8 cellular contexts compared by ENCODE assay signal in genomic region chr14:32938719-32939253, GRCh38. TPM values are rescaled to one million over a fixed set of nuclear protein-coding genes. Genes with fewer than 3 reads are reported as not detected.
A peak's percentile ranks its signal among the peaks of the same experiment; 100 is the strongest.
DNase-seq lines count a peak whose midpoint lies in the region; ATAC-seq and TF ChIP-seq lines count a peak whose summit lies in the region.

NPAS3 (plus strand) TSS chr14:32938879.

- H3K9me3 ChIP-seq in heart right ventricle, result no peaks in the 10 kb centered on the region
- no peaks in the 10 kb centered on the region for H3K9me3 ChIP-seq in MM.1S (replicated peaks; ENCODE audit: insufficient read depth, low read length)

- no peaks in the 10 kb centered on the region for H3K79me2 ChIP-seq in MM.1S (ENCODE audit: low read length)

- H3K4me3 Mint-ChIP-seq in activated CD8-positive, alpha-beta T cell treated with anti-CD3 and anti-CD28 coated beads for 36 hours, result peak within 1 kb of the TSS; percentile 64

- no peak within 1 kb of the TSS for H3K27ac Mint-ChIP-seq in activated CD8-positive, alpha-beta T cell treated with anti-CD3 and anti-CD28 coated beads for 36 hours

- no peak within 1 kb of the TSS for H3K4me2 ChIP-seq in MM.1S (ENCODE audit: low read depth, low read length)

- H3K27me3 Mint-ChIP-seq in activated CD8-positive, alpha-beta T cell treated with anti-CD3 and anti-CD28 coated beads for 36 hours, result peaks cover 51% of the 10 kb centered on the region

- H3K9ac ChIP-seq in rectal smooth muscle tissue (ENCODE audit: low read length) (peak within 1 kb of the TSS; percentile 21), MM.1S (ENCODE audit: low read length) (no peak within 1 kb of the TSS)

- no peaks in the 10 kb centered on the region for H3K9me2 ChIP-seq in MM.1S (replicated peaks; ENCODE audit: insufficient read depth, low read length)

- H3K27me3 ChIP-seq in BJ (ENCODE audit: control insufficient read depth, insufficient read depth, low read length), result peaks cover 29% of the 10 kb centered on the region
- peaks cover 0 to 73% (median 36%) of the 10 kb centered on the region in 7 donors for H3K27me3 ChIP-seq in heart right ventricle
- no peaks in the 10 kb centered on the region for H3K27me3 ChIP-seq in rectal smooth muscle tissue (ENCODE audit: control insufficient read depth, insufficient read depth, low read length)
- H3K27me3 ChIP-seq in MM.1S (replicated peaks; ENCODE audit: insufficient read depth, low read length), result no peaks in the 10 kb centered on the region

- CTCF ChIA-PET in BJ (lab: Yijun Ruan, JAX), result interaction anchor here (0.6 to 1.5 kb wide), 3 partner anchors 215 to 363 kb away, joined by 3 to 4 read pairs (median 3); no protein-coding TSS in a partner anchor
- CTCF ChIA-PET in activated CD8-positive, alpha-beta T cell treated with anti-CD3 and anti-CD28 coated beads for 36 hours (lab: Charles Lee), result no interaction called here

- 0 to 1% methylated on average over 34 to 71 of the region's 92 CpGs for WGBS in heart right ventricle, 2 donors

- no peak for TF ChIP-seq CTCF in BJ (IDR thresholded peaks at IDR 0.05; ENCODE audit: insufficient read depth, low read depth, low read length)
- TF ChIP-seq CTCF in activated CD8-positive, alpha-beta T cell treated with anti-CD3 and anti-CD28 coated beads for 36 hours (IDR thresholded peaks at IDR 0.05), result no peak
- no peak for TF ChIP-seq CTCF in heart right ventricle (IDR thresholded peaks at IDR 0.05)
- no peak for TF ChIP-seq CTCF in MM.1S (IDR thresholded peaks at IDR 0.05; ENCODE audit: low read length)

- POLR2A ChIA-PET in BJ (lab: Charles Lee), result no interaction called here
- POLR2A ChIA-PET in activated CD8-positive, alpha-beta T cell treated with anti-CD3 and anti-CD28 coated beads for 36 hours (lab: Charles Lee), result no interaction called here

- no peaks in the 10 kb centered on the region for H3K36me3 Mint-ChIP-seq in activated CD8-positive, alpha-beta T cell treated with anti-CD3 and anti-CD28 coated beads for 36 hours (ENCODE audit: low read depth)

- H3K27ac ChIP-seq in heart right ventricle (peak within 1 kb of the TSS; percentile 50 to 86 (median 80)), rectal smooth muscle tissue (ENCODE audit: low read depth, low read length) (peak within 1 kb of the TSS; percentile 90), MM.1S (ENCODE audit: low read length) (no peak within 1 kb of the TSS)

- intact Hi-C loops in activated CD8-positive, alpha-beta T cell treated with anti-CD3 and anti-CD28 coated beads for 36 hours (cut with micrococcal nuclease), result no loop called here
- intact Hi-C loops in heart right ventricle (cut with DNase I), result loop anchor here in 4 of 10 donors (5.0 to 10.0 kb wide), 7 partner anchors 49 to 486 kb away; no protein-coding TSS in a partner anchor

- H2AFZ ChIP-seq in MM.1S (ENCODE audit: low read length), result no peak within 1 kb of the TSS

- no peaks in the 10 kb centered on the region for H3K9me3 Mint-ChIP-seq in activated CD8-positive, alpha-beta T cell treated with anti-CD3 and anti-CD28 coated beads for 36 hours

- DNase-seq in BJ (ENCODE audit: low read depth) (no peak), heart right ventricle (peak in 1 of 2 donors; percentile 31), MM.1S (no peak)
- no peak for DNase-seq in activated CD8-positive, alpha-beta T cell treated with anti-CD3 and anti-CD28 coated beads for 36 hours

- H3F3A ChIP-seq in MM.1S (ENCODE audit: insufficient read depth, low read length), result no peaks in the 10 kb centered on the region

- no peaks in the 10 kb centered on the region for H4K20me1 ChIP-seq in MM.1S (ENCODE audit: insufficient read depth, low read length)

- H3K4me3 ChIP-seq in BJ (ENCODE audit: low read depth, low read length), result peak within 1 kb of the TSS; percentile 56
- H3K4me3 ChIP-seq in heart right ventricle, result peak within 1 kb of the TSS; percentile 18 to 72 (median 58)
- peak within 1 kb of the TSS; percentile 59 for H3K4me3 ChIP-seq in rectal smooth muscle tissue (ENCODE audit: low read length)
- H3K4me3 ChIP-seq in MM.1S (ENCODE audit: low read length), result no peak within 1 kb of the TSS

- no peaks in the 10 kb centered on the region for H3K36me3 ChIP-seq in BJ (ENCODE audit: control insufficient read depth, insufficient read depth, low read length)
- H3K36me3 ChIP-seq in heart right ventricle, result no peaks in the 10 kb centered on the region
- no peaks in the 10 kb centered on the region for H3K36me3 ChIP-seq in rectal smooth muscle tissue (ENCODE audit: control insufficient read depth, insufficient read depth, low read length)
- no peaks in the 10 kb centered on the region for H3K36me3 ChIP-seq in MM.1S (replicated peaks; ENCODE audit: insufficient read depth, low read length)

- peaks cover 0 to 35% (median 19%) of the 10 kb centered on the region in 9 donors for H3K4me1 ChIP-seq in heart right ventricle
- H3K4me1 ChIP-seq in rectal smooth muscle tissue (ENCODE audit: control insufficient read depth, insufficient read depth, low read length), result peaks cover 10% of the 10 kb centered on the region
- no peaks in the 10 kb centered on the region for H3K4me1 ChIP-seq in MM.1S (ENCODE audit: low read length)

- ATAC-seq in GM21360 (IDR thresholded peaks at IDR 0.05; ENCODE audit: unreplicated experiment) (peak; percentile 20), heart right ventricle (peak in 3 of 8 donors; percentile 15 to 60 (median 18)), GM21786 (IDR thresholded peaks at IDR 0.05; ENCODE audit: unreplicated experiment) (no peak), HG02973 (IDR thresholded peaks at IDR 0.05; ENCODE audit: unreplicated experiment) (no peak)
- ATAC-seq in activated CD8-positive, alpha-beta T cell treated with anti-CD3 and anti-CD28 coated beads for 36 hours, result peak; percentile 33

- H3K4me1 Mint-ChIP-seq in activated CD8-positive, alpha-beta T cell treated with anti-CD3 and anti-CD28 coated beads for 36 hours (ENCODE audit: low read depth), result peaks cover 9% of the 10 kb centered on the region

RNA-seq across cellular contexts. Expression of gene NPAS3, which starts in this region (rescaled TPM):
- polyA plus RNA-seq in BJ (2011; rRNA removed), result 0.04 and 0.09 TPM in 2 replicates
- polyA minus RNA-seq in BJ (2011; rRNA and poly(A)+ RNA removed), result 0.05 and 0.33 TPM in 2 replicates
- total RNA-seq in activated CD8-positive, alpha-beta T cell treated with anti-CD3 and anti-CD28 coated beads for 36 hours, result not detected
- total RNA-seq in heart right ventricle, result 1 to 10 TPM in 6 of 10 donors, under 1 TPM in 4; 0.55 to 2.8 (median 1.4) TPM
- under 1 TPM; 0.12 to 0.29 TPM for polyA plus RNA-seq in heart right ventricle

Comparison
In these comparisons a context has a peak if more than half of its experiments do, and no peak if none do; other contexts are left out.
1. Peak in ATAC-seq in activated CD8-positive, alpha-beta T cell treated with anti-CD3 and anti-CD28 coated beads for 36 hours; RNA of the gene not detected or under 1 TPM.